1 cellular context compared by ENCODE assay signal in the genomic region with DNA sequence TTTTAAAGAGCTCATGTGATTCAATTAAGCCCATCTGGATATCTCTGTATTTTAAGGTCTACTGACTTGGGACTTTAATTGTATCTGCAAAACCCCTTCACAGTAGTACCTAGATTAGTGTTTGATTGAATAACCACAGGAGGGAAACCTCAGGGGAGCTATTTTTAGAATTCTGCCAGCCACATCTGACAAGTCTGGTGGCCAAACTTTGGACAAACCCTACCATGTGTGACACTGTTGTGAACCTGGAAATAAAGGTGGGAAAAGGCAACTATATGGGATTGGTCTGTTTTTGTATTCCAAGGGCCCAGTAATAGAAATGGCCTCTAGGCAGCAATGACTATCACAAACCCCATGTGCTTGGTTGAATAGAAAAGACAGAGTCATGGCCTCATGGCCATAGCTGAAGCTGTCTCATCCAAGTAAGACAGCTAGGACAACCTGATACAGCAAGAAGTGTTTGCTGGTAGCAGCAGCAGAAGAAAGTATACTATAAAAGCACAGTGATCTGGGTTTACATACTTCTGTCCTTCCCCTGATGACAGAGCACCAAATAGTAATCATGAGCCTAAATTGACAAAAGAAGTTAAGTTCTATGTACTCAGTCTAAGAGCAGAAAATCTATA.
TF ChIP-seq lines count a peak whose summit lies in the region.

No MANE protein-coding gene starts in this region.

TF ChIP-seq in A549, 52 proteins besides CTCF, POLR2A, EP300 and RAD21 (continued from another document):
- TF ChIP-seq, protein P1, sequence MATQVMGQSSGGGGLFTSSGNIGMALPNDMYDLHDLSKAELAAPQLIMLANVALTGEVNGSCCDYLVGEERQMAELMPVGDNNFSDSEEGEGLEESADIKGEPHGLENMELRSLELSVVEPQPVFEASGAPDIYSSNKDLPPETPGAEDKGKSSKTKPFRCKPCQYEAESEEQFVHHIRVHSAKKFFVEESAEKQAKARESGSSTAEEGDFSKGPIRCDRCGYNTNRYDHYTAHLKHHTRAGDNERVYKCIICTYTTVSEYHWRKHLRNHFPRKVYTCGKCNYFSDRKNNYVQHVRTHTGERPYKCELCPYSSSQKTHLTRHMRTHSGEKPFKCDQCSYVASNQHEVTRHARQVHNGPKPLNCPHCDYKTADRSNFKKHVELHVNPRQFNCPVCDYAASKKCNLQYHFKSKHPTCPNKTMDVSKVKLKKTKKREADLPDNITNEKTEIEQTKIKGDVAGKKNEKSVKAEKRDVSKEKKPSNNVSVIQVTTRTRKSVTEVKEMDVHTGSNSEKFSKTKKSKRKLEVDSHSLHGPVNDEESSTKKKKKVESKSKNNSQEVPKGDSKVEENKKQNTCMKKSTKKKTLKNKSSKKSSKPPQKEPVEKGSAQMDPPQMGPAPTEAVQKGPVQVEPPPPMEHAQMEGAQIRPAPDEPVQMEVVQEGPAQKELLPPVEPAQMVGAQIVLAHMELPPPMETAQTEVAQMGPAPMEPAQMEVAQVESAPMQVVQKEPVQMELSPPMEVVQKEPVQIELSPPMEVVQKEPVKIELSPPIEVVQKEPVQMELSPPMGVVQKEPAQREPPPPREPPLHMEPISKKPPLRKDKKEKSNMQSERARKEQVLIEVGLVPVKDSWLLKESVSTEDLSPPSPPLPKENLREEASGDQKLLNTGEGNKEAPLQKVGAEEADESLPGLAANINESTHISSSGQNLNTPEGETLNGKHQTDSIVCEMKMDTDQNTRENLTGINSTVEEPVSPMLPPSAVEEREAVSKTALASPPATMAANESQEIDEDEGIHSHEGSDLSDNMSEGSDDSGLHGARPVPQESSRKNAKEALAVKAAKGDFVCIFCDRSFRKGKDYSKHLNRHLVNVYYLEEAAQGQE (IDR thresholded peaks at IDR 0.05) = no peak
- TF ChIP-seq CHD2 (IDR thresholded peaks at IDR 0.05; ENCODE audit: low read length, partially characterized antibody) = no peak
